Comparison of ENCODE assay signal across 1 cellular context in the genomic region with DNA sequence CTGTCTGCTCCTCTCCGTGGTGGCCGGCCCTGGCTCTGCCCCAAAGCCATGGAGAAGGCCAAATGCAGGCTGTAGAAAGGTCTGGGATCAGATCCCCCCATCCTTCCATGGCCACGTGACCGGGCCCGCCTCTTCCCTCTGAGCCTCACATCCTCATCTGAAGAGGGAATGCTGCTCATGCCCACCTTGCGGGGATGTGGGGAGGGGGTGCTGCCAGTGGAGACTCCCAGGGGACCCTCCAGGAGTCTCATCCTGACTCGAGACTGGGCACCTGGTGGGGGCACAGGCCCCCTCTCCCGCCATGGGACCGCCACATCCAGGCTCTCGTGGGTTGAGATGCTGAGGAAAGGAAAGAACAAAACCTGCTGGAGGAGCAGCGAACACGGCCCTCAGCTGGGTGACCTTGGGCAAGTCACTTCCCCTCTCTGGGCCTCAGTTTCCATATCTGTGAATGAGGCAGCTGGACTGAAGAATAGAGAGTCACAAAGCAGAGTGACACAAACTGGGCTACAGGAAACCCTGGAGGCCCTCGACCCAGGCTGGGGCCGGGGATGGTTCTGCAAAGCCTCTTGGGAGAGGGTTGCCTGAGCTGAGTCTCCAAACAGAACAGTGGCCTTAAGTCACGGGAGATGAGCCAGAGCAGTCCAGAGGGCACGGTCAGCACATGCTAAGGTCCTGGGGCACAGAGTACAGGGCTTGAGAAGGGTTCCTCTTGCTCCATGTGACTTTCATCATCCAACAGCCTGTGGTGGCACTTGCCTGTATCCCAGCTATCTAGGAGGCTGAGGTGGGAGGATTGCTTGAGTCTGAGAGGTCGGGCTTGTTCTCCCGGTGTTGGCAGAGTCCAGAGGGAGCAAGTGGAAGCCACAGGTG.
TF ChIP-seq lines count a peak whose summit lies in the region.

No MANE protein-coding gene starts in this region.

TF ChIP-seq in HEK293, 187 proteins besides CTCF, POLR2A, EP300 and RAD21:
- TF ChIP-seq ZNF16 (tag by site-specific recombination; IDR thresholded peaks at IDR 0.05; ENCODE audit: low read depth) (no peak), SCRT2 (tag by site-specific recombination; IDR thresholded peaks at IDR 0.05) (0 out of 2 replicates have a peak, but pooled peaks have one; percentile 24), SCRT1 (tag by site-specific recombination; IDR thresholded peaks at IDR 0.05; ENCODE audit: borderline replicate concordance) (0 out of 2 replicates have a peak, but pooled peaks have one; percentile 12), ZNF175 (tag by site-specific recombination; IDR thresholded peaks at IDR 0.05) (no peak), ZNF623 (tag by site-specific recombination; IDR thresholded peaks at IDR 0.05) (peak; percentile 88)
